In the genomic region with DNA sequence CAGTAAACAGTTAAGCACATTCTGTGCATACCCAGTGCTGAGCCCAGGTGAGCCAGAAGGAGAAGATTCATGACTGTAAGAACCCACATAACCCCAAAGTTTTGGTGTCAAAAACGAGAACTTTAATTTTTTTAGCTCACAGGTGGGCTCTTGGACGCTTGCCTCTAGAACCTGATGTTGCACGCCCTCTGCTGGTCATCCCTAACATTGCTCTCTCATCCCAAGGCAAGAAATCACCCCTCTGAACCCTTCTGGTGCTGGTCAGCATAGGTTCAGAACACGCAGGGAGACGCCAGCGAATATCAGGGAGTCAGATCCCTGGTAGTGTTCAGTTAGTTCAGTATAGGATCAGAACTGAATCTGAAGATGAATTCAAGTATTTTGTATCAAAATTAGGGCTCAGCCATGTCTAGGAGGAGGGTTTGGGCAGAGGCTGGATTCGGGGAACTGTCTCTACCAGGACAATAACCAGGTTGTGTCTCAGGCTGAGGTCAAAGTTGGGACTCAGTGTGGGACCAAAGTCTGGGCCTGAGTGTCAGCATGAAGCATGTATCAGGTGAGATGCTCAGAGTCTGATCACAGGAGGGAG, we compare ENCODE assay signal across 8 cellular contexts. TPM values are rescaled to one million over a fixed set of nuclear protein-coding genes. Genes with fewer than 3 reads are reported as not detected.
DNase-seq lines count a peak whose midpoint lies in the region; ATAC-seq and TF ChIP-seq lines count a peak whose summit lies in the region.

No MANE protein-coding gene starts in this region.

- ATAC-seq in heart left ventricle (no peak), Right ventricle myocardium superior (ENCODE audit: poor library complexity) (no peak), GM19328 (IDR thresholded peaks at IDR 0.05; ENCODE audit: unreplicated experiment) (no peak)

- peaks cover 0 to 42% (median 11%) of the 10 kb centered on the region in 12 donors for H3K4me1 ChIP-seq in heart left ventricle

- TF ChIP-seq CTCF in heart left ventricle (IDR thresholded peaks at IDR 0.05) (peak; percentile 68 to 89 (median 78)), WI38 (IDR thresholded peaks at IDR 0.05; ENCODE audit: low read depth, low read length) (peak; percentile 77), chondrocyte (IDR thresholded peaks at IDR 0.05) (peak; percentile 89), type B pancreatic cell (conservative IDR thresholded peaks at IDR 0.05) (peak; percentile 89)

- H3K27me3 ChIP-seq in heart left ventricle: no peaks in the 10 kb centered on the region

- no peak for TF ChIP-seq POLR2A in heart left ventricle (IDR thresholded peaks at IDR 0.05)

- no peaks in the 10 kb centered on the region for H3K36me3 ChIP-seq in heart left ventricle

- H3K36me3 Mint-ChIP-seq in chondrocyte (ENCODE audit: low read depth) (no peaks in the 10 kb centered on the region), type B pancreatic cell (no peaks in the 10 kb centered on the region)

- no peak overlapping the region for H3K27ac Mint-ChIP-seq in chondrocyte (ENCODE audit: unreplicated experiment)
- peak overlapping the region; percentile 49 for H3K27ac Mint-ChIP-seq in type B pancreatic cell

- DNase-seq in heart left ventricle (peak in 2 of 5 donors; percentile 49 to 59), Right ventricle myocardium superior (no peak), NCI-H1092 treated with DMSO at 0.1 percent for 48 hours (lab: John Stamatoyannopoulos, UW) (peak; percentile 85), chondrocyte (ENCODE audit: low spot score) (no peak), midbrain (lab: John Stamatoyannopoulos, UW) (peak; percentile 54), type B pancreatic cell (ENCODE audit: extremely low spot score, unreplicated experiment) (no peak)

- H3K27me3 Mint-ChIP-seq in chondrocyte (ENCODE audit: low read depth): peaks cover 15% of the 10 kb centered on the region
- H3K27me3 Mint-ChIP-seq in type B pancreatic cell: peaks cover 27% of the 10 kb centered on the region

- no peaks in the 10 kb centered on the region for H3K9me3 ChIP-seq in heart left ventricle

- peaks cover 17% of the 10 kb centered on the region for H3K4me1 Mint-ChIP-seq in chondrocyte (ENCODE audit: low read depth)
- peaks cover 24% of the 10 kb centered on the region for H3K4me1 Mint-ChIP-seq in type B pancreatic cell (ENCODE audit: unreplicated experiment)

- H3K4me3 ChIP-seq in heart left ventricle (no peak overlapping the region), WI38 (ENCODE audit: low read depth, low read length) (no peak overlapping the region)

- no peaks in the 10 kb centered on the region for H3K9me3 Mint-ChIP-seq in chondrocyte (ENCODE audit: low read depth)
- H3K9me3 Mint-ChIP-seq in type B pancreatic cell: no peaks in the 10 kb centered on the region

- WGBS in heart left ventricle, 4 donors: 15 to 18% (median 17%) methylated on average over 7 of the region's 7 CpGs

- intact Hi-C loops in heart left ventricle (cut with DNase I): loop anchor here in 9 of 10 donors (2.0 to 5.0 kb wide), 4 partner anchors 81 to 117 kb away; partner anchors contain the start of gene STOML2 (in 1 of the 9)
- intact Hi-C loops in Right ventricle myocardium superior (cut with DNase I): loop anchor here (5.0 to 10.0 kb wide), 2 partner anchors 88 to 109 kb away; partner anchors contain the start of gene PIGO

- H3K4me3 Mint-ChIP-seq in chondrocyte (ENCODE audit: unreplicated experiment): no peak overlapping the region
- H3K4me3 Mint-ChIP-seq in type B pancreatic cell: peak overlapping the region; percentile 62

- H3K27ac ChIP-seq in heart left ventricle: no peak overlapping the region

RNA-seq across cellular contexts. Expression of gene DNAJB5, which starts 4.1 kb away (rescaled TPM):
- total RNA-seq in heart left ventricle (100 to 1,000 TPM in 3 of 9 donors, 10 to 100 TPM in 6; 33.6 to 134 (median 88.5) TPM), Right ventricle myocardium superior (48.7 TPM), chondrocyte (10.2 to 17.4 TPM (median 15.2 TPM) in 3 replicates), type B pancreatic cell (ENCODE audit: low replicate concordance) (4.8 and 12.2 TPM in 2 replicates)
- 100 to 1,000 TPM in 1 of 2 donors, 10 to 100 TPM in 1; 75.5 to 166 TPM for polyA plus RNA-seq in heart left ventricle

RNA-seq across cellular contexts. Expression of gene PHF24, which starts 27.3 kb away (rescaled TPM):
- total RNA-seq in heart left ventricle (1 to 10 TPM in 1 of 9 donors, under 1 TPM in 7, not detected in 1; 0.07 to 2.2 (median 0.35) TPM), Right ventricle myocardium superior (0.19 TPM), chondrocyte (0.30 to 1.0 TPM in 2 of 3 replicates, not detected in the other), type B pancreatic cell (ENCODE audit: low replicate concordance) (0.19 and 0.88 TPM in 2 replicates)
- under 1 TPM; 0.06 to 0.11 TPM for polyA plus RNA-seq in heart left ventricle

Comparison
In these comparisons a context has a peak if more than half of its experiments do, and no peak if none do; other contexts are left out.
1. DNase-seq: peak in NCI-H1092 treated with DMSO at 0.1 percent for 48 hours (single experiment) and midbrain (single experiment); none in Right ventricle myocardium superior (single experiment), chondrocyte (single experiment) and type B pancreatic cell (single experiment).
2. Peak in every context shown above with its lines, with median percentiles within 50 percentile points of each other: CTCF ChIP-seq.